In the genomic region with DNA sequence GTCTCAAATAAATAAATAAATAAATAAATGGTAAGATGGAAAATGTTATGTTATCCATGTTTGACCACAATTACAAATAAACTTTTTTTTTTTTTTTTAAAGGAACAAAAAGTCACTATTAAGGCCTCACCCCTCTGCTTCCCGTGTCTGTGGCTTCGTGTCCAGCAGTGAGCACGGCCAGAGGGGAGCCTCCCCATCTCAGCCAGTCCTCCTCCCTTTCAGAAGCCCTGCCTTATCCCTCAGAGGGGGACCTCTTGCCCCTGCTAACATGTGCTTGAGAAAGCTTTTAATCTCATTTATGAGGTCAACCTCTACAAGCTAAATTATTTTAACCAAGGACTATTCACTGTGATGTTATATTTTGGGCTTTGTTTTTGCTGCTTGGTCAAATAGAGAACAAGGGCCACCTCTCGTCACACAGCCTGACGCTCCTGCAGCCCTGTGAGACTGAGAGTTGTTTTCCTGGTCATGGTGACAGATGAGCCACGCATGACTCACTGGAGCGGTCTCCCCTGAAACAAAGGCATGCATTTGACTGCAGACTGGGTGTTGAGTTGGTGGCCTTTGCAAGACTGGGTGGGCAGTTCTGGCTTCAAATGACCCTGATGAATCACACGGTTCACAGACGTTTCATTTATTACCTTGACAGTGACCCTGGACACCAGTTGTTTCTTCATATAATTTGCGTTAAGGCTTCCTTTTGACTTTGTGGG, we compare ENCODE assay signal across 9 cellular contexts.
A peak's percentile ranks its signal among the peaks of the same experiment; 100 is the strongest.
DNase-seq lines count a peak whose midpoint lies in the region; ATAC-seq, FAIRE-seq and TF ChIP-seq lines count a peak whose summit lies in the region.
"Had no signal": no experiment of that assay in that cellular context is flagged by ENCODE, and none has a peak within 500 bp of the region (broad histone marks: within the 10 kb centered on the region; RNA-seq: fewer than 3 reads in every experiment).

No MANE protein-coding gene starts in this region.

- no peaks in the 10 kb centered on the region for H3K27me3 Mint-ChIP-seq in CD8-positive, alpha-beta memory T cell

- H3K4me1 Mint-ChIP-seq in CD8-positive, alpha-beta memory T cell = peaks cover 0 to 2% (median 0%) of the 10 kb centered on the region in 3 donors

- DNase-seq in EL (peak; percentile 81), HTR-8/SVneo (ENCODE audit: insufficient read length, low spot score) (peak; percentile 76), osteoblast (ENCODE audit: insufficient read length, low spot score, missing footprints) (peak; percentile 89), NCI-H510A treated with DMSO at 0.1 percent for 48 hours (lab: John Stamatoyannopoulos, UW) (no peak)
- peak; percentile 27 for DNase-seq in activated naive CD4-positive, alpha-beta T cell treated with anti-CD3 and anti-CD28 coated beads, Interleukin-2, amount 50 U/mL, for 16 hours
- DNase-seq in CD8-positive, alpha-beta memory T cell = no peak

- CTCF ChIA-PET in CD8-positive, alpha-beta memory T cell (lab: Charles Lee) = no interaction called here

- H3K36me3 ChIP-seq in osteoblast (ENCODE audit: insufficient read depth, low read length) = peaks cover 7% of the 10 kb centered on the region
- no peaks in the 10 kb centered on the region for H3K36me3 ChIP-seq in CD8-positive, alpha-beta memory T cell (ENCODE audit: insufficient read depth, low read length)

- peak overlapping the region; percentile 78 for H3K27ac ChIP-seq in osteoblast (ENCODE audit: low read depth, low read length)
- no peak overlapping the region for H3K27ac ChIP-seq in CD8-positive, alpha-beta memory T cell (ENCODE audit: low read depth, low read length)

- peaks cover 28% of the 10 kb centered on the region for H3K4me1 ChIP-seq in osteoblast (ENCODE audit: insufficient read depth, low read length)
- H3K4me1 ChIP-seq in CD8-positive, alpha-beta memory T cell (ENCODE audit: insufficient read depth, low read length) = no peaks in the 10 kb centered on the region

- H3K4me3 Mint-ChIP-seq in CD8-positive, alpha-beta memory T cell = no peak overlapping the region

- H3K4me3 ChIP-seq in osteoblast (ENCODE audit: insufficient read depth, low read length) = no peak overlapping the region
- H3K4me3 ChIP-seq in CD8-positive, alpha-beta memory T cell (ENCODE audit: low read length) = no peak overlapping the region

- H3K9me3 Mint-ChIP-seq in CD8-positive, alpha-beta memory T cell = no peaks in the 10 kb centered on the region

- ATAC-seq in GM18858 (IDR thresholded peaks at IDR 0.05; ENCODE audit: unreplicated experiment) (no peak), GM19023 (IDR thresholded peaks at IDR 0.05; ENCODE audit: unreplicated experiment) (no peak)

- peaks cover 38% of the 10 kb centered on the region for H3K79me2 ChIP-seq in osteoblast (ENCODE audit: insufficient read depth, low read length)

- H3K4me2 ChIP-seq in osteoblast (ENCODE audit: insufficient read depth, low read length) = peak overlapping the region; percentile 37

- H3K9me3 ChIP-seq in osteoblast (ENCODE audit: low read depth, low read length) = no peaks in the 10 kb centered on the region
- no peaks in the 10 kb centered on the region for H3K9me3 ChIP-seq in CD8-positive, alpha-beta memory T cell (ENCODE audit: low read length)

- FAIRE-seq in HTR-8/SVneo (lab: Jason Lieb, UNC) = peak; percentile 88
- FAIRE-seq: GM12892 had no signal

- no peak for TF ChIP-seq CTCF in osteoblast (IDR thresholded peaks at IDR 0.05; ENCODE audit: extremely low read depth, low read depth, low read length)

- no peak overlapping the region for H2AFZ ChIP-seq in osteoblast (ENCODE audit: low read length)

- POLR2A ChIA-PET in CD8-positive, alpha-beta memory T cell (lab: Charles Lee) = no interaction called here

- no peaks in the 10 kb centered on the region for H4K20me1 ChIP-seq in osteoblast (ENCODE audit: insufficient read depth, low read length)

- H3K27ac Mint-ChIP-seq in CD8-positive, alpha-beta memory T cell = no peak overlapping the region

- H3K27me3 ChIP-seq in osteoblast (ENCODE audit: insufficient read depth, low read length) = no peaks in the 10 kb centered on the region
- no peaks in the 10 kb centered on the region for H3K27me3 ChIP-seq in CD8-positive, alpha-beta memory T cell (ENCODE audit: insufficient read depth, low read length, poor library complexity, severe bottlenecking)

- no peaks in the 10 kb centered on the region for H3K36me3 Mint-ChIP-seq in CD8-positive, alpha-beta memory T cell

Comparison
In these comparisons a context has a peak if more than half of its experiments do, and no peak if none do; other contexts are left out.
1. DNase-seq: peak in EL (single experiment), HTR-8/SVneo (single experiment), activated naive CD4-positive, alpha-beta T cell treated with anti-CD3 and anti-CD28 coated beads, Interleukin-2, amount 50 U/mL, for 16 hours (single experiment) and osteoblast (single experiment); none in NCI-H510A treated with DMSO at 0.1 percent for 48 hours (single experiment) and CD8-positive, alpha-beta memory T cell (0 of 5).